In genomic region chr2:223611061-223611460, GRCh38 we compare ENCODE assay signal across 3 cellular contexts.
TF ChIP-seq lines count a peak whose summit lies in the region.

No MANE protein-coding gene starts in this region.

TF ChIP-seq in HCT116, 20 proteins besides CTCF, POLR2A, EP300 and RAD21:
- no peak for TF ChIP-seq ZNF274 (IDR thresholded peaks at IDR 0.05; ENCODE audit: low read depth, low read length)
- TF ChIP-seq CBX3 (IDR thresholded peaks at IDR 0.05; ENCODE audit: low read depth), result 0 out of 2 replicates have a peak, but pooled peaks have one; percentile 11
- TF ChIP-seq, protein P1, sequence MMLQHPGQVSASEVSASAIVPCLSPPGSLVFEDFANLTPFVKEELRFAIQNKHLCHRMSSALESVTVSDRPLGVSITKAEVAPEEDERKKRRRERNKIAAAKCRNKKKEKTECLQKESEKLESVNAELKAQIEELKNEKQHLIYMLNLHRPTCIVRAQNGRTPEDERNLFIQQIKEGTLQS (IDR thresholded peaks at IDR 0.05), result no peak
- no peak for TF ChIP-seq JUND (IDR thresholded peaks at IDR 0.05)
- TF ChIP-seq, protein P2, sequence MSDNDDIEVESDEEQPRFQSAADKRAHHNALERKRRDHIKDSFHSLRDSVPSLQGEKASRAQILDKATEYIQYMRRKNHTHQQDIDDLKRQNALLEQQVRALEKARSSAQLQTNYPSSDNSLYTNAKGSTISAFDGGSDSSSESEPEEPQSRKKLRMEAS (IDR thresholded peaks at IDR 0.05), result no peak

TF ChIP-seq in Ishikawa, 13 proteins besides CTCF, POLR2A, EP300 and RAD21:
- no peak for TF ChIP-seq FOXM1 (IDR thresholded peaks at IDR 0.05; ENCODE audit: borderline replicate concordance, low read depth)
- TF ChIP-seq, protein P3, sequence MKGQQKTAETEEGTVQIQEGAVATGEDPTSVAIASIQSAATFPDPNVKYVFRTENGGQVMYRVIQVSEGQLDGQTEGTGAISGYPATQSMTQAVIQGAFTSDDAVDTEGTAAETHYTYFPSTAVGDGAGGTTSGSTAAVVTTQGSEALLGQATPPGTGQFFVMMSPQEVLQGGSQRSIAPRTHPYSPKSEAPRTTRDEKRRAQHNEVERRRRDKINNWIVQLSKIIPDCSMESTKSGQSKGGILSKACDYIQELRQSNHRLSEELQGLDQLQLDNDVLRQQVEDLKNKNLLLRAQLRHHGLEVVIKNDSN (IDR thresholded peaks at IDR 0.05), result peak; percentile 39; the same call in 1 of the 2 replicates
TF ChIP-seq in Ishikawa: peak in this region for 1.

TF ChIP-seq in K562, 482 proteins besides CTCF, POLR2A, EP300 and RAD21:
- TF ChIP-seq, protein P4, sequence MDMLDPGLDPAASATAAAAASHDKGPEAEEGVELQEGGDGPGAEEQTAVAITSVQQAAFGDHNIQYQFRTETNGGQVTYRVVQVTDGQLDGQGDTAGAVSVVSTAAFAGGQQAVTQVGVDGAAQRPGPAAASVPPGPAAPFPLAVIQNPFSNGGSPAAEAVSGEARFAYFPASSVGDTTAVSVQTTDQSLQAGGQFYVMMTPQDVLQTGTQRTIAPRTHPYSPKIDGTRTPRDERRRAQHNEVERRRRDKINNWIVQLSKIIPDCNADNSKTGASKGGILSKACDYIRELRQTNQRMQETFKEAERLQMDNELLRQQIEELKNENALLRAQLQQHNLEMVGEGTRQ (CRISPR knock-in tag; IDR thresholded peaks at IDR 0.05), result peak; percentile 52
- TF ChIP-seq MEF2D (tag; conservative IDR thresholded peaks at IDR 0.05; ENCODE audit: low read depth) (no peak), NFYB (IDR thresholded peaks at IDR 0.05; ENCODE audit: extremely low read depth, insufficient read length) (peak; percentile 35)
